In genomic region chr13:39527961-39528720, GRCh38 we compare ENCODE assay signal across 11 cellular contexts.
DNase-seq lines count a peak whose midpoint lies in the region; ATAC-seq and TF ChIP-seq lines count a peak whose summit lies in the region.
"Had no signal": no experiment of that assay in that cellular context is flagged by ENCODE, and none has a peak within 500 bp of the region (broad histone marks: within the 10 kb centered on the region; RNA-seq: fewer than 3 reads in every experiment).

No MANE protein-coding gene starts in this region.

- intact Hi-C loops in CD4-positive, alpha-beta memory T cell (cut with micrococcal nuclease): no loop called here

- H3K36me3 Mint-ChIP-seq in CD4-positive, alpha-beta memory T cell: no peaks in the 10 kb centered on the region
- H3K36me3 Mint-ChIP-seq: IgD-negative memory B cell had no signal

- peaks cover 57% of the 10 kb centered on the region for H3F3A ChIP-seq in GM23248 (ENCODE audit: insufficient read depth)

- CTCF ChIA-PET in CD4-positive, alpha-beta memory T cell (lab: Charles Lee; ENCODE audit: partially characterized antibody): no interaction called here

- H3K9me3 ChIP-seq in GM23248 (ENCODE audit: low read depth): no peaks in the 10 kb centered on the region
- no peaks in the 10 kb centered on the region for H3K9me3 ChIP-seq in CD4-positive, alpha-beta memory T cell (ENCODE audit: control insufficient read depth in 1 of 2, low read length in 2 of 2)
- H3K9me3 ChIP-seq: neutrophil had no signal

- TF ChIP-seq CTCF in WI38 (IDR thresholded peaks at IDR 0.05; ENCODE audit: low read depth, low read length): no peak
- TF ChIP-seq CTCF in foreskin keratinocyte (conservative IDR thresholded peaks at IDR 0.05): no peak

- H3K4me2 ChIP-seq in GM23248 (ENCODE audit: unreplicated experiment): peak overlapping the region; percentile 74

- H3K27ac Mint-ChIP-seq in CD4-positive, alpha-beta memory T cell: no peak overlapping the region
- H3K27ac Mint-ChIP-seq: IgD-negative memory B cell had no signal

- ATAC-seq in foreskin keratinocyte: peak; percentile 99
- ATAC-seq in GM18873 (IDR thresholded peaks at IDR 0.05; ENCODE audit: low FRiP score, unreplicated experiment): no peak

- peaks cover 0 to 2% (median 0%) of the 10 kb centered on the region in 8 donors for H3K9me3 Mint-ChIP-seq in CD4-positive, alpha-beta memory T cell
- H3K9me3 Mint-ChIP-seq: IgD-negative memory B cell had no signal

- in situ Hi-C loops in GM23248 (cut with MboI): no loop called here

- peak overlapping the region; percentile 18; the same call in 1 of the 2 replicates for H2AFZ ChIP-seq in GM23248

- 7 to 9% methylated on average over 6 of the region's 6 CpGs for WGBS in GM23248 (ENCODE audit: low coverage in 1 of 2, low lambda C conversion rate in 2 of 2, missing lambda C conversion rate in 2 of 2), 2 experiments

- DNase-seq in GM23248: peak; percentile 97
- DNase-seq in foreskin keratinocyte: peak; percentile 78 to 88
- peak; percentile 89 for DNase-seq in skeletal muscle cell (ENCODE audit: low read depth)
- no peak for DNase-seq in CD4-positive, alpha-beta memory T cell
- DNase-seq in SKM-1 treated with dmso at 0.1 percent for 144 hours (lab: John Stamatoyannopoulos, UW; ENCODE audit: unreplicated experiment): no peak
- no peak for DNase-seq in NOMO-1 treated with DMSO at 0.1 percent for 48 hours (lab: John Stamatoyannopoulos, UW; ENCODE audit: unreplicated experiment)
- DNase-seq: SHP77 had no signal

- H3K36me3 ChIP-seq in GM23248 (ENCODE audit: low read depth): no peaks in the 10 kb centered on the region
- H3K36me3 ChIP-seq in CD4-positive, alpha-beta memory T cell (ENCODE audit: insufficient read depth, low read length): no peaks in the 10 kb centered on the region
- H3K36me3 ChIP-seq: neutrophil had no signal

- no peaks in the 10 kb centered on the region for H3K4me1 Mint-ChIP-seq in CD4-positive, alpha-beta memory T cell
- H3K4me1 Mint-ChIP-seq: IgD-negative memory B cell had no signal

- peaks cover 54% of the 10 kb centered on the region for H3K4me1 ChIP-seq in GM23248 (ENCODE audit: insufficient read depth)
- H3K4me1 ChIP-seq in foreskin keratinocyte: peaks cover 33% of the 10 kb centered on the region
- H3K4me1 ChIP-seq in CD4-positive, alpha-beta memory T cell (ENCODE audit: insufficient read depth, low read length): no peaks in the 10 kb centered on the region

- POLR2A ChIA-PET in CD4-positive, alpha-beta memory T cell (lab: Charles Lee; ENCODE audit: partially characterized antibody): no interaction called here

- H3K27ac ChIP-seq in GM23248 (peak overlapping the region; percentile 77), foreskin keratinocyte (peak overlapping the region; percentile 1)
- no peak overlapping the region for H3K27ac ChIP-seq in CD4-positive, alpha-beta memory T cell (ENCODE audit: low read depth, low read length)
- H3K27ac ChIP-seq: neutrophil had no signal

- H3K79me2 ChIP-seq in GM23248 (ENCODE audit: insufficient read depth): peaks cover 78% of the 10 kb centered on the region

- peak overlapping the region; percentile 57 for H3K9ac ChIP-seq in GM23248

- H4K20me1 ChIP-seq in GM23248 (ENCODE audit: insufficient read depth): no peaks in the 10 kb centered on the region

- no peaks in the 10 kb centered on the region for H3K27me3 ChIP-seq in GM23248 (replicated peaks; ENCODE audit: insufficient read depth)
- no peaks in the 10 kb centered on the region for H3K27me3 ChIP-seq in foreskin keratinocyte
- H3K27me3 ChIP-seq in CD4-positive, alpha-beta memory T cell (ENCODE audit: insufficient read depth, low read length): no peaks in the 10 kb centered on the region
- H3K27me3 ChIP-seq: neutrophil had no signal

- peaks cover 4 to 11% of the 10 kb centered on the region in 2 donors for H3K27me3 Mint-ChIP-seq in CD4-positive, alpha-beta memory T cell

- no peak overlapping the region for H3K4me3 Mint-ChIP-seq in CD4-positive, alpha-beta memory T cell
- H3K4me3 Mint-ChIP-seq: IgD-negative memory B cell had no signal

- no peaks in the 10 kb centered on the region for H3K9me2 ChIP-seq in GM23248 (ENCODE audit: insufficient read depth)

- H3K4me3 ChIP-seq in GM23248 (peak overlapping the region; percentile 51), WI38 (ENCODE audit: low read depth, low read length) (peak overlapping the region; percentile 25), skeletal muscle cell (ENCODE audit: low read depth, low read length) (no peak overlapping the region)
- H3K4me3 ChIP-seq in CD4-positive, alpha-beta memory T cell (ENCODE audit: low read length in 2 of 2): no peak overlapping the region

Comparison
In these comparisons a context has a peak if more than half of its experiments do, and no peak if none do; other contexts are left out.
1. DNase-seq: peak in GM23248 (single experiment), foreskin keratinocyte (2 of 2) and skeletal muscle cell (single experiment); none in CD4-positive, alpha-beta memory T cell (0 of 5), SKM-1 treated with dmso at 0.1 percent for 144 hours (single experiment) and NOMO-1 treated with DMSO at 0.1 percent for 48 hours (single experiment).
2. H3K4me3 ChIP-seq: peak in GM23248 (single experiment) and WI38 (single experiment); none in skeletal muscle cell (single experiment) and CD4-positive, alpha-beta memory T cell (0 of 2).